8 cellular contexts compared by ENCODE assay signal in the genomic region with DNA sequence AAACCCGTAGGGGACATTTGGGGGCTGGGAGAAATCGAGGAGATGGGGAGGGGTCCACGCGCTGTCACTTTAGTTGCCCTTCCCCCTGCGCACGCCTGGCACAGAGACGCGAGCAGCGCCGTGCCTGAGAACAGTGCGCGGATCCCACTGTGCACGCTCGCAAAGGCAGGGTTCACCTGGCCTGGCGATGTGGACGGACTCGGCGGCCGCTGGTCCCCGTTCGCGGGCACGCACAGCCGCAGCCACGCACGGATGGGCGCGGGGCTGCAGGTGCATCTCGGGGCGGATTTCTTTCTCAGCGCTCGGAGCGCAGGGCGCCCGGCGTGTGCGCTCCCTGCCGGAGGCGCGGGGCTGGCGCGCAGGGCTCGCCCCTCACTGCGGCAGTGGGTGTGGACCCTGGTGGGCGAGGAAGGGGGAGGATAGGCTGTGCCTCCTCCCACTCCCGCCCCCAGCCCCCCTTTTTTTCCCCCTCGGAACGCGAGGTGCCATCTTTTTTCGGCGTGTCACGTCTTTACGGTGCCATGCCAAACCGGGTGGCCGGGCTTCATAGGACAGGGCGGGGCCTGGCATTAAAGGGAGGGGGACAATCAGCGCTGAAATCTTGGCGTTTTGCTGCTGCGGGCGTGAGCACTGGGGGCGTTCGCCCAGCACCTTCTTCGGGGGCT. TPM values are rescaled to one million over a fixed set of nuclear protein-coding genes. Genes with fewer than 3 reads are reported as not detected.
DNase-seq lines count a peak whose midpoint lies in the region; ATAC-seq and TF ChIP-seq lines count a peak whose summit lies in the region.

No MANE protein-coding gene starts in this region.

- no peaks in the 10 kb centered on the region for H3K36me3 ChIP-seq in HAP-1 (replicated peaks)
- no peaks in the 10 kb centered on the region for H3K36me3 ChIP-seq in SJCRH30
- H3K36me3 ChIP-seq in thoracic aorta: no peaks in the 10 kb centered on the region

- no peak for TF ChIP-seq CTCF in coronary artery (IDR thresholded peaks at IDR 0.05)
- TF ChIP-seq CTCF in thoracic aorta (IDR thresholded peaks at IDR 0.05): no peak

- H3K4me3 ChIP-seq in HAP-1 (peak overlapping the region; percentile 68), SJCRH30 (peak overlapping the region; percentile 77), coronary artery (peak overlapping the region; percentile 97), thoracic aorta (peak overlapping the region; percentile 99)

- DNase-seq in 8988T (peak; percentile 51), HAP-1 (ENCODE audit: low spot score in 2 of 2) (peak in 1 of 2 experiments; percentile 36), SJCRH30 (no peak), coronary artery (ENCODE audit: low spot score) (no peak), medulla oblongata (ENCODE audit: extremely low spot score) (peak; percentile 58), thoracic aorta (ENCODE audit: low spot score) (no peak), GF-D8 (lab: John Stamatoyannopoulos, UW) (no peak)

- H3K27ac ChIP-seq in SJCRH30 (no peak overlapping the region), coronary artery (no peak overlapping the region), thoracic aorta (no peak overlapping the region)

- in situ Hi-C loops in HAP-1 (cut with MboI; ENCODE audit: low sequenced_read_pairs): no loop called here

- no peaks in the 10 kb centered on the region for H3K9me3 ChIP-seq in HAP-1
- no peaks in the 10 kb centered on the region for H3K9me3 ChIP-seq in SJCRH30 (replicated peaks)
- H3K9me3 ChIP-seq in thoracic aorta: no peaks in the 10 kb centered on the region

- H3K27me3 ChIP-seq in HAP-1 (ENCODE audit: low read depth) (peaks cover 26% of the 10 kb centered on the region), SJCRH30 (no peaks in the 10 kb centered on the region), thoracic aorta (replicated peaks; ENCODE audit: insufficient read depth) (no peaks in the 10 kb centered on the region)

- ATAC-seq in thoracic aorta (ENCODE audit: insufficient number of reproducible peaks, low FRiP score, low read depth) (no peak), HG02759 (IDR thresholded peaks at IDR 0.05; ENCODE audit: unreplicated experiment) (no peak)

- H3K4me1 ChIP-seq in HAP-1: peaks cover 4% of the 10 kb centered on the region
- peaks cover 3% of the 10 kb centered on the region; the same call in 1 of the 2 replicates for H3K4me1 ChIP-seq in SJCRH30
- H3K4me1 ChIP-seq in thoracic aorta (ENCODE audit: control insufficient read depth in 1 of 2, low read depth in 2 of 2): peaks cover 14 to 34% of the 10 kb centered on the region in 2 donors

RNA-seq across cellular contexts. Expression of a gene that starts 1.1 kb away (rescaled TPM):
- total RNA-seq in SJCRH30 (2014; rRNA removed; shearing (Covaris generic)): 1.1 and 1.8 TPM in 2 replicates
- 1 to 10 TPM; 3.1 to 4.6 TPM for total RNA-seq in thoracic aorta

RNA-seq across cellular contexts. Expression of a gene that starts 50.8 kb away (rescaled TPM):
- not detected in 2 replicates for total RNA-seq in SJCRH30 (2014; rRNA removed; shearing (Covaris generic))
- not detected for total RNA-seq in thoracic aorta

Comparison
In these comparisons a context has a peak if more than half of its experiments do, and no peak if none do; other contexts are left out.
1. DNase-seq: peak in 8988T (single experiment) and medulla oblongata (single experiment); none in SJCRH30 (0 of 2), coronary artery (single experiment), thoracic aorta (single experiment) and GF-D8 (single experiment).
2. Peak in every context shown above with its lines, with median percentiles within 50 percentile points of each other: H3K4me3 ChIP-seq.